Comparison of ENCODE assay signal across 8 cellular contexts in genomic region chr3:14177580-14178246, GRCh38. TPM values are rescaled to one million over a fixed set of nuclear protein-coding genes. Genes with fewer than 3 reads are reported as not detected.
DNase-seq lines count a peak whose midpoint lies in the region; ATAC-seq, FAIRE-seq and TF ChIP-seq lines count a peak whose summit lies in the region.

No MANE protein-coding gene starts in this region.

- ATAC-seq in GM19455 (IDR thresholded peaks at IDR 0.05; ENCODE audit: unreplicated experiment) = peak; percentile 6
- ATAC-seq in stimulated activated naive CD8-positive, alpha-beta T cell treated with anti-CD3 and anti-CD28 coated beads, Interleukin-15, Interleukin-2, amounts not matched to agents 100 U/mL and 50 U/mL, for 24 hours = peak; percentile 2
- ATAC-seq in GM18858 (IDR thresholded peaks at IDR 0.05; ENCODE audit: unreplicated experiment) = no peak

- CTCF ChIA-PET in AG04449 (lab: Yijun Ruan, JAX) = interaction anchor here (0.6 to 3.1 kb wide), 6 partner anchors 24 to 374 kb away, joined by 3 to 41 read pairs (median 5); partner anchors contain the start of genes CHCHD4 and TMEM43

- H3K9me3 ChIP-seq in HUES6 (ENCODE audit: control insufficient read depth, insufficient read depth, low read depth, low read length) = no peaks in the 10 kb centered on the region
- H3K9me3 ChIP-seq in ascending aorta = no peaks in the 10 kb centered on the region

- peaks cover 26% of the 10 kb centered on the region for H3K36me3 ChIP-seq in HUES6 (ENCODE audit: control insufficient read depth, insufficient read depth, low read length)
- H3K36me3 ChIP-seq in ascending aorta = peaks cover 5 to 22% of the 10 kb centered on the region in 2 donors

- intact Hi-C loops in ascending aorta (cut with DNase I) = loop anchor here (1.0 to 5.0 kb wide), 5 partner anchors 33 to 1030 kb away; partner anchors contain the start of genes CAPN7, CCDC174 and TMEM43

- no peaks in the 10 kb centered on the region for H3K27me3 ChIP-seq in HUES6 (ENCODE audit: control insufficient read depth, insufficient read depth, low read length)
- H3K27me3 ChIP-seq in ascending aorta = no peaks in the 10 kb centered on the region

- H3K9ac ChIP-seq in HUES6 (ENCODE audit: low read length) = peak overlapping the region; percentile 98

- peaks cover 26% of the 10 kb centered on the region; the same call in 1 of the 2 replicates for H3K4me1 ChIP-seq in HUES6 (ENCODE audit: control insufficient read depth, insufficient read depth, low read length)
- H3K4me1 ChIP-seq in ascending aorta = peaks cover 0 to 31% of the 10 kb centered on the region in 2 donors

- TF ChIP-seq CTCF in AG04449 (IDR thresholded peaks at IDR 0.05; ENCODE audit: insufficient read depth, low read length, missing control alignments) (no peak), ascending aorta (IDR thresholded peaks at IDR 0.05) (no peak)

- peak overlapping the region; percentile 90; the same call in 1 of the 2 replicates for H3K27ac ChIP-seq in HUES6 (ENCODE audit: low read depth, low read length)
- H3K27ac ChIP-seq in ascending aorta = peak overlapping the region; percentile 91 to 99

- POLR2A ChIA-PET in AG04449 (lab: Yijun Ruan, JAX) = interaction anchor here (0.7 to 2.2 kb wide), 9 partner anchors 8 to 769 kb away, joined by 3 to 22 read pairs (median 6); partner anchors contain the start of genes CHCHD4 and TMEM43

- DNase-seq in AG04449 (ENCODE audit: low read depth, low spot score) (no peak), ascending aorta (ENCODE audit: low spot score in 2 of 2) (no peak), NCI-H187 treated with DMSO at 0.1 percent for 48 hours (lab: John Stamatoyannopoulos, UW) (no peak)
- DNase-seq in stimulated activated naive CD8-positive, alpha-beta T cell treated with anti-CD3 and anti-CD28 coated beads, Interleukin-15, Interleukin-2, amounts not matched to agents 100 U/mL and 50 U/mL, for 24 hours = no peak

- peak overlapping the region; percentile 82 for H3K4me3 ChIP-seq in AG04449 (ENCODE audit: low read depth, low read length)
- H3K4me3 ChIP-seq in HUES6 (ENCODE audit: low read depth, low read length) = peak overlapping the region; percentile 95
- H3K4me3 ChIP-seq in ascending aorta = peak overlapping the region; percentile 69 to 71

- peak; percentile 53 for FAIRE-seq in islet of Langerhans (lab: Jason Lieb, UNC)

RNA-seq across cellular contexts. Expression of gene XPC, which starts 0.7 kb away (rescaled TPM):
- total RNA-seq in ascending aorta = 48.9 TPM

RNA-seq across cellular contexts. Expression of gene LSM3, which starts 0.9 kb away (rescaled TPM):
- total RNA-seq in ascending aorta = 3.9 TPM

RNA-seq across cellular contexts. Expression of gene TMEM43, which starts 52.9 kb away (rescaled TPM):
- total RNA-seq in ascending aorta = 166 TPM

RNA-seq across cellular contexts. Expression of gene CHCHD4, which starts 53.0 kb away (rescaled TPM):
- 1.9 TPM for total RNA-seq in ascending aorta
